1 cellular context compared by ENCODE assay signal in the genomic region with DNA sequence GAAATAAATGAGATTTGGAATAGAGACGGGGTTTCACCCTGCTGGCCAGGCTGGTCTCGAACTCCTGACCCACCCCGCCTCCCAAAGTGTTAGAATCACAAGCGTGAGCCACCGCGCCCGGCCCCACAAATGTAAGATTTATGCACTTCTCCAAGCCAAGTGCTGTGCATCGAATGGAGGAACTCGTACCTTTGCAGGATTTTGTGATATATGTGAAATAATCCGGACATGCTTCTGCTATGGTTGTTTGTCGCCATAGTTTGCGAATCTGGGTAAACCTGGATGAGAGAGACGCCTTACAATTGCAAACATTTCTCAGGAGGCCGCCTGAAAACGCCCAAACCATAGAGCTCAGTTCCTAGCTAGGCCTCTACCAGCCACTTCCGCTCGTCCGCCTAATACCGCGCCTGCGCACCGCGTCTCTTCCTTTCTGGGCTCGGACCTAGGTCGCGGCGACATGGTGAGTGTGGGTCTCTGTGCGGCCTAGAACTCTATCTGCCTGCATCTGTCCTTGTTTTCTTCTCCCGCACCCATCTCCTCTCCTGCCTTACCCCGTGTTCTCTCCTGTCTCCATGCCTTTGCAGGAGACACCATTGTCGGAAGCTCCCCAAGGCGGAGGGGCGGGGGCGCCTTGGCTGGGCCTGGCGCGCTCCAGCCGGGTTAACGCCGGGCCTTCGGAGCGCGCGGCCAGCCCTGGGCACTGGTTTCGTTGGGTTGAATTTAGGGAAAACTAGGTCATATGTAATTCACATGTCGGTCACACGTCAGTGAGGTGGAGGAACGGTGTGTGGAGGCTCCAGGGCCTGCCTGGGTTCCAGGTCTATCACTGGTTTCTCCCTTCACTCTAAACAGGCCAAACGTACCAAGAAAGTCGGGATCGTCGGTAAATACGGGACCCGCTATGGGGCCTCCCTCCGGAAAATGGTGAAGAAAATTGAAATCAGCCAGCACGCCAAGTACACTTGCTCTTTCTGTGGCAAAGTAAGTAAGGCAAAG.
TF ChIP-seq lines count a peak whose summit lies in the region.

A gene (plus strand): TSS at position 427 of the 996 bp plus-strand sequence. CDS start 31 bp downstream, at position 458.

TF ChIP-seq in WTC11, 78 proteins besides CTCF, POLR2A, EP300 and RAD21 (continued from another document):
- TF ChIP-seq, protein P1, sequence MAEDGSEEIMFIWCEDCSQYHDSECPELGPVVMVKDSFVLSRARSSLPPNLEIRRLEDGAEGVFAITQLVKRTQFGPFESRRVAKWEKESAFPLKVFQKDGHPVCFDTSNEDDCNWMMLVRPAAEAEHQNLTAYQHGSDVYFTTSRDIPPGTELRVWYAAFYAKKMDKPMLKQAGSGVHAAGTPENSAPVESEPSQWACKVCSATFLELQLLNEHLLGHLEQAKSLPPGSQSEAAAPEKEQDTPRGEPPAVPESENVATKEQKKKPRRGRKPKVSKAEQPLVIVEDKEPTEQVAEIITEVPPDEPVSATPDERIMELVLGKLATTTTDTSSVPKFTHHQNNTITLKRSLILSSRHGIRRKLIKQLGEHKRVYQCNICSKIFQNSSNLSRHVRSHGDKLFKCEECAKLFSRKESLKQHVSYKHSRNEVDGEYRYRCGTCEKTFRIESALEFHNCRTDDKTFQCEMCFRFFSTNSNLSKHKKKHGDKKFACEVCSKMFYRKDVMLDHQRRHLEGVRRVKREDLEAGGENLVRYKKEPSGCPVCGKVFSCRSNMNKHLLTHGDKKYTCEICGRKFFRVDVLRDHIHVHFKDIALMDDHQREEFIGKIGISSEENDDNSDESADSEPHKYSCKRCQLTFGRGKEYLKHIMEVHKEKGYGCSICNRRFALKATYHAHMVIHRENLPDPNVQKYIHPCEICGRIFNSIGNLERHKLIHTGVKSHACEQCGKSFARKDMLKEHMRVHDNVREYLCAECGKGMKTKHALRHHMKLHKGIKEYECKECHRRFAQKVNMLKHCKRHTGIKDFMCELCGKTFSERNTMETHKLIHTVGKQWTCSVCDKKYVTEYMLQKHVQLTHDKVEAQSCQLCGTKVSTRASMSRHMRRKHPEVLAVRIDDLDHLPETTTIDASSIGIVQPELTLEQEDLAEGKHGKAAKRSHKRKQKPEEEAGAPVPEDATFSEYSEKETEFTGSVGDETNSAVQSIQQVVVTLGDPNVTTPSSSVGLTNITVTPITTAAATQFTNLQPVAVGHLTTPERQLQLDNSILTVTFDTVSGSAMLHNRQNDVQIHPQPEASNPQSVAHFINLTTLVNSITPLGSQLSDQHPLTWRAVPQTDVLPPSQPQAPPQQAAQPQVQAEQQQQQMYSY (CRISPR knock-in tag; IDR thresholded peaks at IDR 0.05), result no peak
- TF ChIP-seq, protein P2, sequence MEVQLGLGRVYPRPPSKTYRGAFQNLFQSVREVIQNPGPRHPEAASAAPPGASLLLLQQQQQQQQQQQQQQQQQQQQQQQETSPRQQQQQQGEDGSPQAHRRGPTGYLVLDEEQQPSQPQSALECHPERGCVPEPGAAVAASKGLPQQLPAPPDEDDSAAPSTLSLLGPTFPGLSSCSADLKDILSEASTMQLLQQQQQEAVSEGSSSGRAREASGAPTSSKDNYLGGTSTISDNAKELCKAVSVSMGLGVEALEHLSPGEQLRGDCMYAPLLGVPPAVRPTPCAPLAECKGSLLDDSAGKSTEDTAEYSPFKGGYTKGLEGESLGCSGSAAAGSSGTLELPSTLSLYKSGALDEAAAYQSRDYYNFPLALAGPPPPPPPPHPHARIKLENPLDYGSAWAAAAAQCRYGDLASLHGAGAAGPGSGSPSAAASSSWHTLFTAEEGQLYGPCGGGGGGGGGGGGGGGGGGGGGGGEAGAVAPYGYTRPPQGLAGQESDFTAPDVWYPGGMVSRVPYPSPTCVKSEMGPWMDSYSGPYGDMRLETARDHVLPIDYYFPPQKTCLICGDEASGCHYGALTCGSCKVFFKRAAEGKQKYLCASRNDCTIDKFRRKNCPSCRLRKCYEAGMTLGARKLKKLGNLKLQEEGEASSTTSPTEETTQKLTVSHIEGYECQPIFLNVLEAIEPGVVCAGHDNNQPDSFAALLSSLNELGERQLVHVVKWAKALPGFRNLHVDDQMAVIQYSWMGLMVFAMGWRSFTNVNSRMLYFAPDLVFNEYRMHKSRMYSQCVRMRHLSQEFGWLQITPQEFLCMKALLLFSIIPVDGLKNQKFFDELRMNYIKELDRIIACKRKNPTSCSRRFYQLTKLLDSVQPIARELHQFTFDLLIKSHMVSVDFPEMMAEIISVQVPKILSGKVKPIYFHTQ (CRISPR knock-in tag; IDR thresholded peaks at IDR 0.05), result 0 out of 2 replicates have a peak, but pooled peaks have one; percentile 32
